Comparison of ENCODE assay signal across 8 cellular contexts in genomic region chr22:25202290-25202921, GRCh38. TPM values are rescaled to one million over a fixed set of nuclear protein-coding genes. Genes with fewer than 3 reads are reported as not detected.
DNase-seq lines count a peak whose midpoint lies in the region; ATAC-seq, FAIRE-seq and TF ChIP-seq lines count a peak whose summit lies in the region.

No MANE protein-coding gene starts in this region.

- H3K27ac Mint-ChIP-seq in CD8-positive, alpha-beta T cell = no peak overlapping the region
- H3K27ac Mint-ChIP-seq in activated T-helper 2 cell treated with anti-CD3 and anti-CD28 coated beads, Interferon-gamma antibody, Interleukin-2, Interleukin-4, amounts not matched to agents 10 μg/mL and 5 μg/mL and 100 μg/mL, durations not matched to agents 14 hours and 24 hours and 36 hours = no peak overlapping the region
- H3K27ac Mint-ChIP-seq in osteocyte (ENCODE audit: unreplicated experiment) = no peak overlapping the region

- no peak for FAIRE-seq in frontal cortex (lab: Jason Lieb, UNC)

- H3K4me3 ChIP-seq in CD8-positive, alpha-beta T cell (ENCODE audit: low read depth, low read length) = no peak overlapping the region
- no peak overlapping the region for H3K4me3 ChIP-seq in vagina

- DNase-seq in CD8-positive, alpha-beta T cell = peak; percentile 18 to 64 (median 49)
- peak; percentile 89 for DNase-seq in HuH-7 (ENCODE audit: low spot score)
- peak; percentile 67 for DNase-seq in RKO (ENCODE audit: low spot score)
- DNase-seq in activated T-helper 2 cell treated with anti-CD3 and anti-CD28 coated beads, Interferon-gamma antibody, Interleukin-2, Interleukin-4, amounts not matched to agents 10 μg/mL and 5 μg/mL and 100 μg/mL, durations not matched to agents 14 hours and 24 hours and 36 hours (ENCODE audit: low spot score) = peak; percentile 38
- DNase-seq in frontal cortex (ENCODE audit: low spot score in 2 of 2) = peak; percentile 41 to 76
- DNase-seq in osteocyte (ENCODE audit: extremely low spot score, unreplicated experiment) = peak; percentile 88
- DNase-seq in vagina (ENCODE audit: extremely low spot score in 2 of 2) = no peak

- peaks cover 2% of the 10 kb centered on the region for H3K36me3 Mint-ChIP-seq in CD8-positive, alpha-beta T cell
- no peaks in the 10 kb centered on the region for H3K36me3 Mint-ChIP-seq in activated T-helper 2 cell treated with anti-CD3 and anti-CD28 coated beads, Interferon-gamma antibody, Interleukin-2, Interleukin-4, amounts not matched to agents 10 μg/mL and 5 μg/mL and 100 μg/mL, durations not matched to agents 14 hours and 24 hours and 36 hours (ENCODE audit: low read depth)
- no peaks in the 10 kb centered on the region for H3K36me3 Mint-ChIP-seq in osteocyte (ENCODE audit: unreplicated experiment)

- H3K4me1 ChIP-seq in CD8-positive, alpha-beta T cell (ENCODE audit: insufficient read depth, low read length) = no peaks in the 10 kb centered on the region
- H3K4me1 ChIP-seq in vagina = no peaks in the 10 kb centered on the region

- H3K27ac ChIP-seq in CD8-positive, alpha-beta T cell (ENCODE audit: low read depth, low read length) = no peak overlapping the region
- H3K27ac ChIP-seq in vagina = no peak overlapping the region

- TF ChIP-seq CTCF in CD8-positive, alpha-beta T cell (IDR thresholded peaks at IDR 0.05) = peak; percentile 88
- peak; percentile 94 for TF ChIP-seq CTCF in osteocyte (IDR thresholded peaks at IDR 0.05)
- peak; percentile 8 to 59 (median 53) for TF ChIP-seq CTCF in vagina (IDR thresholded peaks at IDR 0.05)

- intact Hi-C loops in CD8-positive, alpha-beta T cell (cut with DNase I, micrococcal nuclease) = loop anchor here (1.0 to 5.0 kb wide), 2 partner anchors 570 to 1129 kb away; no protein-coding TSS in a partner anchor
- intact Hi-C loops in activated T-helper 2 cell treated with anti-CD3 and anti-CD28 coated beads, Interferon-gamma antibody, Interleukin-2, Interleukin-4, amounts not matched to agents 10 μg/mL and 5 μg/mL and 100 μg/mL, durations not matched to agents 14 hours and 24 hours and 36 hours (cut with micrococcal nuclease) = no loop called here
- intact Hi-C loops in vagina (cut with DNase I) = no loop called here

- TF ChIP-seq POLR2A in vagina (IDR thresholded peaks at IDR 0.05) = no peak

- CTCF ChIA-PET in CD8-positive, alpha-beta T cell (lab: Charles Lee) = interaction anchor here (0.5 to 3.9 kb wide), 31 partner anchors 9 to 1090 kb away, joined by 3 to 35 read pairs (median 4); no protein-coding TSS in a partner anchor

- no peaks in the 10 kb centered on the region for H3K36me3 ChIP-seq in CD8-positive, alpha-beta T cell (ENCODE audit: insufficient read depth, low read length)
- no peaks in the 10 kb centered on the region for H3K36me3 ChIP-seq in vagina

- no peaks in the 10 kb centered on the region for H3K27me3 Mint-ChIP-seq in CD8-positive, alpha-beta T cell (ENCODE audit: low read depth)
- no peaks in the 10 kb centered on the region for H3K27me3 Mint-ChIP-seq in activated T-helper 2 cell treated with anti-CD3 and anti-CD28 coated beads, Interferon-gamma antibody, Interleukin-2, Interleukin-4, amounts not matched to agents 10 μg/mL and 5 μg/mL and 100 μg/mL, durations not matched to agents 14 hours and 24 hours and 36 hours (ENCODE audit: low read depth)
- H3K27me3 Mint-ChIP-seq in osteocyte (ENCODE audit: unreplicated experiment) = peaks cover 4% of the 10 kb centered on the region

- no peaks in the 10 kb centered on the region for H3K9me3 Mint-ChIP-seq in CD8-positive, alpha-beta T cell
- H3K9me3 Mint-ChIP-seq in activated T-helper 2 cell treated with anti-CD3 and anti-CD28 coated beads, Interferon-gamma antibody, Interleukin-2, Interleukin-4, amounts not matched to agents 10 μg/mL and 5 μg/mL and 100 μg/mL, durations not matched to agents 14 hours and 24 hours and 36 hours = no peaks in the 10 kb centered on the region
- no peaks in the 10 kb centered on the region for H3K9me3 Mint-ChIP-seq in osteocyte (ENCODE audit: unreplicated experiment)

- H3K27me3 ChIP-seq in CD8-positive, alpha-beta T cell (ENCODE audit: insufficient read depth, low read length) = no peaks in the 10 kb centered on the region
- H3K27me3 ChIP-seq in vagina = no peaks in the 10 kb centered on the region

- H3K4me1 Mint-ChIP-seq in CD8-positive, alpha-beta T cell (ENCODE audit: low read depth) = no peaks in the 10 kb centered on the region
- H3K4me1 Mint-ChIP-seq in activated T-helper 2 cell treated with anti-CD3 and anti-CD28 coated beads, Interferon-gamma antibody, Interleukin-2, Interleukin-4, amounts not matched to agents 10 μg/mL and 5 μg/mL and 100 μg/mL, durations not matched to agents 14 hours and 24 hours and 36 hours (ENCODE audit: low read depth) = peaks cover 4% of the 10 kb centered on the region
- no peaks in the 10 kb centered on the region for H3K4me1 Mint-ChIP-seq in osteocyte (ENCODE audit: unreplicated experiment)

- no peak overlapping the region for H3K4me3 Mint-ChIP-seq in CD8-positive, alpha-beta T cell
- H3K4me3 Mint-ChIP-seq in activated T-helper 2 cell treated with anti-CD3 and anti-CD28 coated beads, Interferon-gamma antibody, Interleukin-2, Interleukin-4, amounts not matched to agents 10 μg/mL and 5 μg/mL and 100 μg/mL, durations not matched to agents 14 hours and 24 hours and 36 hours (ENCODE audit: low read depth) = no peak overlapping the region
- H3K4me3 Mint-ChIP-seq in osteocyte (ENCODE audit: unreplicated experiment) = no peak overlapping the region

- peak; percentile 68 for ATAC-seq in CD8-positive, alpha-beta T cell
- no peak for ATAC-seq in GM21526 (IDR thresholded peaks at IDR 0.05; ENCODE audit: low FRiP score, unreplicated experiment)

- H3K9me3 ChIP-seq in CD8-positive, alpha-beta T cell (ENCODE audit: low read length) = no peaks in the 10 kb centered on the region
- H3K9me3 ChIP-seq in vagina = no peaks in the 10 kb centered on the region

- POLR2A ChIA-PET in CD8-positive, alpha-beta T cell (lab: Charles Lee) = no interaction called here

RNA-seq across cellular contexts. Expression of gene CRYBB3, which starts 2.7 kb away (rescaled TPM):
- total RNA-seq in CD8-positive, alpha-beta T cell = not detected
- 0.21 and 0.23 TPM in 2 replicates for total RNA-seq in activated T-helper 2 cell treated with anti-CD3 and anti-CD28 coated beads, Interferon-gamma antibody, Interleukin-2, Interleukin-4, amounts not matched to agents 10 μg/mL and 5 μg/mL and 100 μg/mL, durations not matched to agents 14 hours and 24 hours and 36 hours
- total RNA-seq in frontal cortex = not detected
- not detected in 2 replicates for total RNA-seq in osteocyte
- total RNA-seq in vagina = not detected

RNA-seq across cellular contexts. Expression of gene CRYBB2, which starts 17.0 kb away (rescaled TPM):
- not detected for total RNA-seq in CD8-positive, alpha-beta T cell
- not detected in 2 replicates for total RNA-seq in activated T-helper 2 cell treated with anti-CD3 and anti-CD28 coated beads, Interferon-gamma antibody, Interleukin-2, Interleukin-4, amounts not matched to agents 10 μg/mL and 5 μg/mL and 100 μg/mL, durations not matched to agents 14 hours and 24 hours and 36 hours
- total RNA-seq in frontal cortex = not detected
- total RNA-seq in osteocyte = not detected in 2 replicates
- not detected for total RNA-seq in vagina

Comparison
In these comparisons a context has a peak if more than half of its experiments do, and no peak if none do; other contexts are left out.
1. DNase-seq: peak in CD8-positive, alpha-beta T cell (7 of 7), HuH-7 (single experiment), RKO (single experiment), activated T-helper 2 cell treated with anti-CD3 and anti-CD28 coated beads, Interferon-gamma antibody, Interleukin-2, Interleukin-4, amounts not matched to agents 10 μg/mL and 5 μg/mL and 100 μg/mL, durations not matched to agents 14 hours and 24 hours and 36 hours (single experiment), frontal cortex (2 of 2) and osteocyte (single experiment); none in vagina (0 of 2).
2. intact Hi-C loops: an anchor here in CD8-positive, alpha-beta T cell (1.0 to 5.0 kb wide); none called in activated T-helper 2 cell treated with anti-CD3 and anti-CD28 coated beads, Interferon-gamma antibody, Interleukin-2, Interleukin-4, amounts not matched to agents 10 μg/mL and 5 μg/mL and 100 μg/mL, durations not matched to agents 14 hours and 24 hours and 36 hours and vagina.
3. Peak in every context shown above with its lines, with median percentiles within 50 percentile points of each other: CTCF ChIP-seq.